ENCODE assay signal across 1 cellular context in genomic region chr9:130962418-130963316, GRCh38.
TF ChIP-seq lines count a peak whose summit lies in the region.

No MANE protein-coding gene starts in this region.

TF ChIP-seq in IMR-90, 13 proteins besides CTCF, POLR2A, EP300 and RAD21 (continued from another document):
- TF ChIP-seq MAZ (IDR thresholded peaks at IDR 0.05; ENCODE audit: borderline replicate concordance, low read depth, low read length), result peak; percentile 79; the same call in 1 of the 2 replicates
- TF ChIP-seq, protein P1, sequence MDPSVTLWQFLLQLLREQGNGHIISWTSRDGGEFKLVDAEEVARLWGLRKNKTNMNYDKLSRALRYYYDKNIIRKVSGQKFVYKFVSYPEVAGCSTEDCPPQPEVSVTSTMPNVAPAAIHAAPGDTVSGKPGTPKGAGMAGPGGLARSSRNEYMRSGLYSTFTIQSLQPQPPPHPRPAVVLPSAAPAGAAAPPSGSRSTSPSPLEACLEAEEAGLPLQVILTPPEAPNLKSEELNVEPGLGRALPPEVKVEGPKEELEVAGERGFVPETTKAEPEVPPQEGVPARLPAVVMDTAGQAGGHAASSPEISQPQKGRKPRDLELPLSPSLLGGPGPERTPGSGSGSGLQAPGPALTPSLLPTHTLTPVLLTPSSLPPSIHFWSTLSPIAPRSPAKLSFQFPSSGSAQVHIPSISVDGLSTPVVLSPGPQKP (IDR thresholded peaks at IDR 0.05; ENCODE audit: borderline replicate concordance, low read depth, low read length), result no peak
- TF ChIP-seq SMC3 (IDR thresholded peaks at IDR 0.05; ENCODE audit: low read depth, low read length), result no peak
- no peak for TF ChIP-seq RFX5 (IDR thresholded peaks at IDR 0.05; ENCODE audit: low read depth, low read length)
- peak; percentile 85 for TF ChIP-seq BHLHE40 (IDR thresholded peaks at IDR 0.05; ENCODE audit: low read depth, low read length)
- no peak for TF ChIP-seq MAFK (IDR thresholded peaks at IDR 0.05; ENCODE audit: low read depth, low read length)
- peak; percentile 38 for TF ChIP-seq RCOR1 (IDR thresholded peaks at IDR 0.05; ENCODE audit: insufficient replicate concordance, low read length)
- TF ChIP-seq CHD1 (IDR thresholded peaks at IDR 0.05; ENCODE audit: low read depth, low read length), result no peak
- no peak for TF ChIP-seq MXI1 (IDR thresholded peaks at IDR 0.05; ENCODE audit: borderline replicate concordance, low read depth, low read length)
